14 cellular contexts compared by ENCODE assay signal in genomic region chr15:92878593-92879053, GRCh38. TPM values are rescaled to one million over a fixed set of nuclear protein-coding genes. Genes with fewer than 3 reads are reported as not detected.
DNase-seq lines count a peak whose midpoint lies in the region; ATAC-seq, FAIRE-seq and TF ChIP-seq lines count a peak whose summit lies in the region.
"Had no signal": no experiment of that assay in that cellular context is flagged by ENCODE, and none has a peak within 500 bp of the region (broad histone marks: within the 10 kb centered on the region; RNA-seq: fewer than 3 reads in every experiment).

No MANE protein-coding gene starts in this region.

- peak; percentile 9; the same call in 2 of the 3 replicates for ATAC-seq in K562
- ATAC-seq in psoas muscle = no peak
- no peak for ATAC-seq in HG02642 (IDR thresholded peaks at IDR 0.05; ENCODE audit: poor library complexity, unreplicated experiment)
- ATAC-seq: activated CD8-positive, alpha-beta T cell treated with anti-CD3 and anti-CD28 coated beads for 36 hours; PC-3 had no signal

- POLR2A ChIA-PET in K562 (lab: Yijun Ruan, JAX) = interaction anchor here (0.8 to 9.6 kb wide), 9 partner anchors 10 to 75 kb away, joined by 3 to 110 read pairs (median 6); partner anchors contain the start of gene CHD2
- POLR2A ChIA-PET in HEK293T (lab: Yijun Ruan, JAX) = interaction anchor here (0.9 to 13.5 kb wide), 7 partner anchors 11 to 73 kb away, joined by 3 to 341 read pairs (median 24); partner anchors contain the start of gene CHD2

- peak overlapping the region; percentile 2; the same call in 1 of the 2 replicates for H3K4me3 ChIP-seq in K562
- no peak overlapping the region for H3K4me3 ChIP-seq in psoas muscle

- peak; percentile 44; the same call in 1 of the 2 replicates for TF ChIP-seq POLR2A in K562 (conservative IDR thresholded peaks at IDR 0.05)

- no peaks in the 10 kb centered on the region for H3K9me1 ChIP-seq in K562 (ENCODE audit: control insufficient read depth, insufficient read depth, low read length)

- H3K27ac ChIP-seq in K562 (ENCODE audit: extremely low read depth, low read depth, low read length) (peak overlapping the region; percentile 86), psoas muscle (peak overlapping the region; percentile 20)
- H3K27ac ChIP-seq: neutrophil had no signal

- H3K9me3 ChIP-seq in K562 (replicated peaks; ENCODE audit: control insufficient read depth, insufficient read depth, low read depth, low read length) (no peaks in the 10 kb centered on the region), psoas muscle (no peaks in the 10 kb centered on the region)
- H3K9me3 ChIP-seq: neutrophil had no signal

- TF ChIP-seq RAD21 in K562 (CRISPR knock-in tag; conservative IDR thresholded peaks at IDR 0.05 in 1 of 2, IDR thresholded peaks at IDR 0.05 in 1 of 2) = no peak

- no TSS peak for BruUV-seq in K562 (replicated peaks; lab: Mats Ljungman, UMichigan)

- peak; percentile 73 for TF ChIP-seq EP300 in K562 (IDR thresholded peaks at IDR 0.05; ENCODE audit: low read length)

- intact Hi-C loops in K562 (cut with micrococcal nuclease) (no loop called here), psoas muscle (cut with DNase I) (no loop called here)

- CTCF ChIA-PET in K562 (lab: Yijun Ruan, JAX; ENCODE audit: low intra/inter-chr PET ratio) = no interaction called here
- CTCF ChIA-PET in HEK293T (lab: Yijun Ruan, JAX) = interaction anchor here (0.6 to 0.7 kb wide), 3 partner anchors 21 to 31 kb away, joined by 3 read pairs; partner anchors contain the start of gene CHD2

- peak; percentile 79 for FAIRE-seq in K562 (lab: Jason Lieb, UNC)
- FAIRE-seq: GM12892 had no signal

- no peak for TF ChIP-seq CTCF in K562 (IDR thresholded peaks at IDR 0.05 in 2 of 3, conservative IDR thresholded peaks at IDR 0.05 in 1 of 3; ENCODE audit: insufficient read depth in 2 of 3, low read depth in 1 of 3, low read length in 3 of 3)
- TF ChIP-seq CTCF in psoas muscle (IDR thresholded peaks at IDR 0.05) = no peak

- no peaks in the 10 kb centered on the region for H4K20me1 ChIP-seq in K562 (replicated peaks; ENCODE audit: control insufficient read depth, insufficient read depth, low read length)

- H3K36me3 ChIP-seq in K562 (ENCODE audit: control insufficient read depth, insufficient read depth, low read length) = peaks cover 1% of the 10 kb centered on the region; the same call in 1 of the 3 replicates
- H3K36me3 ChIP-seq in psoas muscle (ENCODE audit: insufficient read depth in 1 of 2, low read depth in 1 of 2) = peaks cover 0 to 1% of the 10 kb centered on the region in 2 donors
- H3K36me3 ChIP-seq: neutrophil had no signal

- H2AFZ ChIP-seq in K562 (ENCODE audit: low read depth, low read length) = peak overlapping the region; percentile 93

- H3K4me2 ChIP-seq in K562 (ENCODE audit: insufficient read depth, low read length) = peak overlapping the region; percentile 83

- H3K27me3 ChIP-seq in K562 (ENCODE audit: control insufficient read depth in 2 of 2, insufficient read depth in 2 of 2, low read length in 2 of 2) (no peaks in the 10 kb centered on the region), psoas muscle (ENCODE audit: insufficient read depth in 3 of 3, low read length in 2 of 3) (no peaks in the 10 kb centered on the region)
- H3K27me3 ChIP-seq: neutrophil had no signal

- in situ Hi-C loops in K562 (cut with MboI) = no loop called here

- 4% methylated on average over 5 of the region's 5 CpGs for WGBS in K562 (ENCODE audit: insufficient coverage, low coverage, missing lambda C conversion rate)
- 65 to 74% (median 70%) methylated on average over 5 of the region's 5 CpGs for WGBS in psoas muscle, 3 donors

- H3K4me1 ChIP-seq in K562 (replicated peaks in 1 of 2; ENCODE audit: control insufficient read depth in 2 of 2, insufficient read depth in 2 of 2, low read length in 2 of 2) (peaks cover 24 to 50% of the 10 kb centered on the region in 2 experiments), psoas muscle (peaks cover 18% of the 10 kb centered on the region)

- peak overlapping the region; percentile 57 to 72; a peak in 3 of 4 replicates for H3K9ac ChIP-seq in K562 (ENCODE audit: insufficient read depth in 1 of 2, low read depth in 2 of 2, low read length in 2 of 2)

- peaks cover 25% of the 10 kb centered on the region for H3K79me2 ChIP-seq in K562 (ENCODE audit: control insufficient read depth, insufficient read depth, low read length)

- DNase-seq in HT-29 (ENCODE audit: low spot score) = peak; percentile 1
- DNase-seq in NCI-H187 treated with DMSO at 0.1 percent for 48 hours (lab: John Stamatoyannopoulos, UW) = peak; percentile 57
- DNase-seq in K562 (ENCODE audit: extremely low read depth in 1 of 4, low spot score in 3 of 4) = peak; percentile 56 to 83 (median 66)
- no peak for DNase-seq in psoas muscle
- DNase-seq in HEK293T (ENCODE audit: extremely low spot score) = no peak
- no peak for DNase-seq in activated CD4-positive, alpha-beta T cell treated with anti-CD3 and anti-CD28 coated beads, Interleukin-2, amount 50 U/mL, for 4 hours
- DNase-seq: activated CD8-positive, alpha-beta T cell treated with anti-CD3 and anti-CD28 coated beads for 36 hours; Calu3; islet precursor cell; PC-3; stimulated activated naive CD4-positive, alpha-beta T cell treated with Interleukin-2 at 50 U/mL for 16 hours had no signal

TF ChIP-seq in K562, 482 proteins besides CTCF, POLR2A, EP300 and RAD21 (continues in another document):
- TF ChIP-seq KAT7 (CRISPR knock-in tag; IDR thresholded peaks at IDR 0.05; ENCODE audit: borderline replicate concordance) = 0 out of 2 replicates have a peak, but pooled peaks have one; percentile 1
- TF ChIP-seq ELF1 (tag; IDR thresholded peaks at IDR 0.05) = no peak
- TF ChIP-seq SAFB2 (IDR thresholded peaks at IDR 0.05; ENCODE audit: borderline replicate concordance, low read depth, low read length, severe bottlenecking) = no peak
- TF ChIP-seq RBM39 (optimal IDR thresholded peaks at IDR 0.05; ENCODE audit: low read depth, low read length) = no peak
- no peak for TF ChIP-seq MYC (IDR thresholded peaks at IDR 0.05; ENCODE audit: low read depth, low read length)
- TF ChIP-seq MYC (CRISPR knock-in tag; IDR thresholded peaks at IDR 0.05; ENCODE audit: borderline replicate concordance, low read depth) = no peak
- peak; percentile 86 for TF ChIP-seq CBFA2T3 (IDR thresholded peaks at IDR 0.05)
- no peak for TF ChIP-seq CHCHD3 (CRISPR knock-in tag; IDR thresholded peaks at IDR 0.05)
- TF ChIP-seq NR2F6 (CRISPR knock-in tag; IDR thresholded peaks at IDR 0.05) = no peak
- 0 out of 4 replicates have a peak, but pooled peaks have one; percentile 34 to 40 for TF ChIP-seq ARNT (IDR thresholded peaks at IDR 0.05)
- no peak for TF ChIP-seq MCM3 (IDR thresholded peaks at IDR 0.05)
- TF ChIP-seq HMGN3 (IDR thresholded peaks at IDR 0.05; ENCODE audit: borderline replicate concordance, extremely low read depth, insufficient read length, low read depth, low read length) = peak; percentile 38

TF ChIP-seq in HEK293T, 16 proteins besides CTCF, POLR2A, EP300 and RAD21:
- TF ChIP-seq FOXM1 (IDR thresholded peaks at IDR 0.05; ENCODE audit: borderline replicate concordance) = no peak
- no peak for TF ChIP-seq LEF1 (IDR thresholded peaks at IDR 0.05; ENCODE audit: borderline replicate concordance)
- no peak for TF ChIP-seq ARNT (IDR thresholded peaks at IDR 0.05)
- no peak for TF ChIP-seq TARDBP (IDR thresholded peaks at IDR 0.05)

RNA-seq across cellular contexts. Expression of gene CHD2, which starts 21.5 kb away (rescaled TPM):
- 55.1 and 74.0 TPM in 2 replicates for total RNA-seq in HT-29 (2014; rRNA removed; shearing (Covaris generic))
- total RNA-seq in K562 (2011; cell fraction: chromatin; rRNA removed; ENCODE audit: low replicate concordance) = 221 and 585 TPM in 2 replicates
- 101 and 147 TPM in 2 replicates for total RNA-seq in K562 (2011; cell fraction: nucleolus; rRNA removed)
- 282 and 390 TPM in 2 replicates for total RNA-seq in K562 (2011; cell fraction: nucleoplasm; rRNA removed)
- total RNA-seq in K562 (2014; rRNA removed) = 38.9 and 47.3 TPM in 2 replicates
- total RNA-seq in K562 (2014; rRNA removed; fragmentation: Illumina TruSeq; extraction: Trizol) = 59.0 and 66.0 TPM in 2 replicates
- 45.5 and 49.7 TPM in 2 replicates for total RNA-seq in K562 (2015; rRNA removed; fragmentation: Illumina TruSeq; extraction: Trizol)
- 57.8 and 61.9 TPM in 2 replicates for total RNA-seq in K562 (2021)
- 56.2 and 63.4 TPM in 2 replicates for polyA plus RNA-seq in K562 (2011; rRNA removed)
- 32.8 and 58.4 TPM in 2 replicates for polyA plus RNA-seq in K562 (2011; cell fraction: cytosol; rRNA removed)
- polyA plus RNA-seq in K562 (2011; cell fraction: nucleus; rRNA removed) = 192 and 194 TPM in 2 replicates
- 33.7 and 57.7 TPM in 2 replicates for polyA plus RNA-seq in K562 (2012)
- polyA plus RNA-seq in K562 (2014; fragmentation: Illumina TruSeq; extraction: Trizol) = 57.6 and 70.8 TPM in 2 replicates
- 10 to 100 TPM; 50.0 to 53.6 TPM for polyA plus RNA-seq in K562 (2014; fragmentation: Nextera tagmentation; extraction: Ambion mirVana)
- polyA plus RNA-seq in K562 (2014; rRNA removed) = 55.3 and 61.3 TPM in 2 replicates
- 167 and 232 TPM in 2 replicates for polyA minus RNA-seq in K562 (2011; rRNA and poly(A)+ RNA removed)
- 39.1 and 51.9 TPM in 2 replicates for polyA minus RNA-seq in K562 (2011; cell fraction: cytosol; rRNA and poly(A)+ RNA removed)
- 209 and 435 TPM in 2 replicates for polyA minus RNA-seq in K562 (2011; cell fraction: nucleus; rRNA and poly(A)+ RNA removed)
- 10 to 100 TPM; 40.9 to 53.0 (median 49.4) TPM for total RNA-seq in psoas muscle
- 10 to 100 TPM; 11.1 to 37.5 (median 12.9) TPM for polyA plus RNA-seq in psoas muscle

Comparison
In these comparisons a context has a peak if more than half of its experiments do, and no peak if none do; other contexts are left out.
1. DNase-seq: peak in HT-29 (single experiment), NCI-H187 treated with DMSO at 0.1 percent for 48 hours (single experiment) and K562 (4 of 4); none in psoas muscle (0 of 2), HEK293T (single experiment) and activated CD4-positive, alpha-beta T cell treated with anti-CD3 and anti-CD28 coated beads, Interleukin-2, amount 50 U/mL, for 4 hours (0 of 2).